In genomic region chr3:12070098-12070497, GRCh38 we compare ENCODE assay signal across 27 cellular contexts.
DNase-seq lines count a peak whose midpoint lies in the region; ATAC-seq, FAIRE-seq and TF ChIP-seq lines count a peak whose summit lies in the region.
"Had no signal": no experiment of that assay in that cellular context is flagged by ENCODE, and none has a peak within 500 bp of the region (broad histone marks: within the 10 kb centered on the region; RNA-seq: fewer than 3 reads in every experiment).

No MANE protein-coding gene starts in this region.

- peak overlapping the region in 1 of 3 experiments; percentile 31; a peak in 1 of 7 replicates for H3K27ac Mint-ChIP-seq in H9
- H3K27ac Mint-ChIP-seq in CD4-positive, alpha-beta memory T cell = peak overlapping the region in 1 of 7 donors; percentile 46
- H3K27ac Mint-ChIP-seq: B cell; CD4-positive, alpha-beta T cell had no signal

- H3K9me3 Mint-ChIP-seq in H9 = peaks cover 0 to 10% of the 10 kb centered on the region in 2 experiments; a peak in 3 of 5 replicates
- H3K9me3 Mint-ChIP-seq in CD4-positive, alpha-beta memory T cell = peaks cover 0 to 8% (median 2%) of the 10 kb centered on the region in 8 donors

- no peak overlapping the region for H4K91ac ChIP-seq in H9 (ENCODE audit: insufficient read length, low read depth, low read length)

- H3K9me2 ChIP-seq in SK-N-SH (no peaks in the 10 kb centered on the region), PC-9 (ENCODE audit: insufficient read depth) (no peaks in the 10 kb centered on the region)

- H2BK120ac ChIP-seq in H9 (ENCODE audit: low read depth, low read length, poor library complexity, severe bottlenecking) = no peak overlapping the region

- H3K36me3 Mint-ChIP-seq in H9 (ENCODE audit: insufficient read depth in 1 of 3, low read depth in 3 of 3) = peaks cover 9 to 11% (median 11%) of the 10 kb centered on the region in 3 experiments; a peak in 5 of 7 replicates
- no peaks in the 10 kb centered on the region for H3K36me3 Mint-ChIP-seq in CD4-positive, alpha-beta memory T cell
- H3K36me3 Mint-ChIP-seq: CD8-positive, alpha-beta memory T cell had no signal

- no peak overlapping the region for H3T11ph ChIP-seq in H9 (ENCODE audit: low read length)

- H3K27ac ChIP-seq in H9 (ENCODE audit: insufficient read length, low read depth, low read length) (no peak overlapping the region), kidney (ENCODE audit: low read depth in 2 of 2, low read length in 2 of 2) (no peak overlapping the region), osteoblast (ENCODE audit: low read depth, low read length) (no peak overlapping the region), SK-N-SH (ENCODE audit: low read depth in 2 of 2, low read length in 1 of 2) (no peak overlapping the region), PC-9 (no peak overlapping the region)
- H3K27ac ChIP-seq in CD4-positive, alpha-beta memory T cell (ENCODE audit: low read depth, low read length) = no peak overlapping the region
- H3K27ac ChIP-seq: BLaER1 treated with 17β-estradiol and CSF1 and Interleukin-3, amounts not matched to agents 10 nM and 100 nM; C4-2B had no signal

- H2AFZ ChIP-seq in H9 (ENCODE audit: low read length) = no peak overlapping the region
- no peak overlapping the region for H2AFZ ChIP-seq in osteoblast (ENCODE audit: low read length)
- no peak overlapping the region for H2AFZ ChIP-seq in SK-N-SH (ENCODE audit: low read depth)
- H2AFZ ChIP-seq in PC-9 = no peak overlapping the region

- H4K20me1 ChIP-seq in H9 (ENCODE audit: control insufficient read depth, insufficient read depth, insufficient read length) = no peaks in the 10 kb centered on the region
- no peaks in the 10 kb centered on the region for H4K20me1 ChIP-seq in osteoblast (ENCODE audit: insufficient read depth, low read length)
- no peaks in the 10 kb centered on the region for H4K20me1 ChIP-seq in SK-N-SH (ENCODE audit: insufficient read depth)
- H4K20me1 ChIP-seq in PC-9 (ENCODE audit: insufficient read depth) = no peaks in the 10 kb centered on the region
- H4K20me1 ChIP-seq: BLaER1 treated with 17β-estradiol and CSF1 and Interleukin-3, amounts not matched to agents 10 nM and 100 nM had no signal

- H2BK5ac ChIP-seq in H9 (ENCODE audit: insufficient read length, low read length) = no peak overlapping the region

- no peak overlapping the region for H2BK12ac ChIP-seq in H9 (ENCODE audit: insufficient read length, low read depth, low read length)

- no CpG with 5 or more reads among the region's 16 CpGs for WGBS in H9 (ENCODE audit: extremely low coverage, insufficient read length, low lambda C conversion rate)
- 70% methylated on average over 9 of the region's 16 CpGs for WGBS in SK-N-SH (ENCODE audit: low lambda C conversion rate)

- no peak for FAIRE-seq in kidney (lab: Jason Lieb, UNC)
- FAIRE-seq: A204.1, GM12878, GM12892, GM19239 had no signal

- TF ChIP-seq CTCF in H9 (conservative IDR thresholded peaks at IDR 0.05) (no peak), kidney (IDR thresholded peaks at IDR 0.05; ENCODE audit: borderline replicate concordance, extremely low read depth, insufficient read depth) (no peak), osteoblast (IDR thresholded peaks at IDR 0.05; ENCODE audit: extremely low read depth, low read depth, low read length) (no peak), SK-N-SH (IDR thresholded peaks at IDR 0.05) (no peak), PC-9 (conservative IDR thresholded peaks at IDR 0.05) (no peak)

- no peak overlapping the region for H3K18ac ChIP-seq in H9 (ENCODE audit: insufficient read length, low read depth, low read length)

- CTCF ChIA-PET in SK-N-SH (lab: Yijun Ruan, JAX) = no interaction called here
- CTCF ChIA-PET in CD4-positive, alpha-beta memory T cell (lab: Charles Lee; ENCODE audit: partially characterized antibody) = no interaction called here
- CTCF ChIA-PET in PC-9 (lab: Charles Lee) = no interaction called here

- no peak overlapping the region for H3K9ac ChIP-seq in H9 (ENCODE audit: extremely low read depth, insufficient read length, low read length)
- no peak overlapping the region for H3K9ac ChIP-seq in kidney (ENCODE audit: low read length in 2 of 2)
- H3K9ac ChIP-seq in SK-N-SH = no peak overlapping the region
- H3K9ac ChIP-seq: BLaER1 treated with 17β-estradiol and CSF1 and Interleukin-3, amounts not matched to agents 10 nM and 100 nM had no signal

- H3K56ac ChIP-seq in H9 (ENCODE audit: insufficient read length, low read depth, low read length) = no peak overlapping the region

- no peak for DNase-seq in H9
- peak; percentile 58 for DNase-seq in kidney
- peak; percentile 8 for DNase-seq in osteoblast (ENCODE audit: insufficient read length, low spot score, missing footprints)
- peak; percentile 76 for DNase-seq in posterior vena cava (ENCODE audit: low spot score)
- DNase-seq in SK-N-SH = no peak
- DNase-seq in CD4-positive, alpha-beta memory T cell = no peak
- DNase-seq in PC-9 = no peak
- DNase-seq: 8988T; AML-193; CD4-positive, alpha-beta T cell; CD8-positive, alpha-beta memory T cell; COR-L47; DMS 273 treated with DMSO at 0.1 percent for 48 hours; DMS153; DMS53; DMS79; DND-41; EL; GDM1 had no signal

- H3K14ac ChIP-seq in H9 (ENCODE audit: insufficient read depth, low read length) = no peak overlapping the region; the same call in 1 of the 2 replicates

- H3K4me2 ChIP-seq in H9 (ENCODE audit: insufficient read depth, insufficient read length, low read length) (no peak overlapping the region), osteoblast (ENCODE audit: insufficient read depth, low read length) (no peak overlapping the region), SK-N-SH (no peak overlapping the region), PC-9 (no peak overlapping the region)
- H3K4me2 ChIP-seq: BLaER1 treated with 17β-estradiol and CSF1 and Interleukin-3, amounts not matched to agents 10 nM and 100 nM had no signal

- ATAC-seq in GM18505 (IDR thresholded peaks at IDR 0.05; ENCODE audit: unreplicated experiment) = no peak
- ATAC-seq: GM12878 had no signal

- no peak overlapping the region for H2BK20ac ChIP-seq in H9 (ENCODE audit: low read depth, low read length, poor library complexity, severe bottlenecking)

- H3K36me3 ChIP-seq in kidney (ENCODE audit: control insufficient read depth in 1 of 2, insufficient read depth in 2 of 2, low read length in 2 of 2) (no peaks in the 10 kb centered on the region), osteoblast (ENCODE audit: insufficient read depth, low read length) (no peaks in the 10 kb centered on the region), SK-N-SH (replicated peaks in 1 of 2; ENCODE audit: control insufficient read depth in 1 of 2, insufficient read depth in 2 of 2, low read length in 1 of 2) (no peaks in the 10 kb centered on the region), PC-9 (ENCODE audit: low read depth) (no peaks in the 10 kb centered on the region)
- no peaks in the 10 kb centered on the region for H3K36me3 ChIP-seq in CD4-positive, alpha-beta memory T cell (ENCODE audit: insufficient read depth, low read length)
- H3K36me3 ChIP-seq: BLaER1 treated with 17β-estradiol and CSF1 and Interleukin-3, amounts not matched to agents 10 nM and 100 nM had no signal

- no peak for TF ChIP-seq POLR2A in GM18505 (IDR thresholded peaks at IDR 0.05; ENCODE audit: borderline replicate concordance, extremely low read depth, insufficient read depth, insufficient read length)

- no peak overlapping the region for H2AK5ac ChIP-seq in H9 (ENCODE audit: insufficient read length, low read length)

- POLR2A ChIA-PET in SK-N-SH (lab: Yijun Ruan, JAX) = no interaction called here
- POLR2A ChIA-PET in CD4-positive, alpha-beta memory T cell (lab: Charles Lee; ENCODE audit: partially characterized antibody) = no interaction called here
- POLR2A ChIA-PET in PC-9 (lab: Charles Lee; ENCODE audit: unreplicated experiment) = no interaction called here

- H3K4me1 Mint-ChIP-seq in H9 = peaks cover 6 to 10% of the 10 kb centered on the region in 2 experiments
- no peaks in the 10 kb centered on the region for H3K4me1 Mint-ChIP-seq in CD4-positive, alpha-beta memory T cell
- H3K4me1 Mint-ChIP-seq: B cell; CD8-positive, alpha-beta memory T cell had no signal

- no peaks in the 10 kb centered on the region for H3K79me1 ChIP-seq in H9 (ENCODE audit: insufficient read depth, low read depth, low read length, poor library complexity, severe bottlenecking)

- no peak overlapping the region for H3K4me3 Mint-ChIP-seq in H9
- no peak overlapping the region for H3K4me3 Mint-ChIP-seq in CD4-positive, alpha-beta memory T cell
- H3K4me3 Mint-ChIP-seq: B cell; CD4-positive, alpha-beta T cell; CD8-positive, alpha-beta memory T cell had no signal

- no TSS peak for BruUV-seq in PC-9 (replicated peaks; lab: Mats Ljungman, UMichigan)

- no peaks in the 10 kb centered on the region for H3K79me2 ChIP-seq in H9 (ENCODE audit: insufficient read depth, low read length)
- H3K79me2 ChIP-seq in osteoblast (ENCODE audit: insufficient read depth, low read length) = no peaks in the 10 kb centered on the region
- no peaks in the 10 kb centered on the region for H3K79me2 ChIP-seq in SK-N-SH (ENCODE audit: insufficient read depth)
- H3K79me2 ChIP-seq in PC-9 (ENCODE audit: low read depth) = no peaks in the 10 kb centered on the region

- H4K8ac ChIP-seq in H9 (replicated peaks; ENCODE audit: insufficient read length, low read depth, low read length) = no peak overlapping the region

- TF ChIP-seq RAD21 in SK-N-SH (IDR thresholded peaks at IDR 0.05; ENCODE audit: low read length) = no peak

- TF ChIP-seq EP300 in SK-N-SH (IDR thresholded peaks at IDR 0.05; ENCODE audit: borderline replicate concordance in 1 of 2, low read depth in 1 of 2, low read length in 1 of 2) = no peak

- H2BK15ac ChIP-seq in H9 (ENCODE audit: low read depth, low read length) = no peak overlapping the region

- H3F3A ChIP-seq in SK-N-SH (replicated peaks; ENCODE audit: insufficient read depth) = no peaks in the 10 kb centered on the region
- H3F3A ChIP-seq in PC-9 (ENCODE audit: insufficient read depth, low read depth) = no peaks in the 10 kb centered on the region

- no peaks in the 10 kb centered on the region for H3K23me2 ChIP-seq in H9 (ENCODE audit: insufficient read length, low read depth, low read length, poor library complexity, severe bottlenecking)

- H4K5ac ChIP-seq in H9 (ENCODE audit: insufficient read length, low read depth, low read length) = peak overlapping the region; percentile 41

- no peaks in the 10 kb centered on the region for H3K4me1 ChIP-seq in H9 (ENCODE audit: insufficient read depth, low read length)
- H3K4me1 ChIP-seq in kidney (ENCODE audit: control insufficient read depth in 1 of 2, insufficient read depth in 1 of 2, low read depth in 1 of 2, low read length in 2 of 2) = no peaks in the 10 kb centered on the region
- H3K4me1 ChIP-seq in osteoblast (ENCODE audit: insufficient read depth, low read length) = no peaks in the 10 kb centered on the region
- H3K4me1 ChIP-seq in SK-N-SH (ENCODE audit: control insufficient read depth in 1 of 2, insufficient read depth in 2 of 2, low read depth in 1 of 2, low read length in 1 of 2) = no peaks in the 10 kb centered on the region
- no peaks in the 10 kb centered on the region for H3K4me1 ChIP-seq in CD4-positive, alpha-beta memory T cell (ENCODE audit: insufficient read depth, low read length)
- no peaks in the 10 kb centered on the region for H3K4me1 ChIP-seq in PC-9 (replicated peaks; ENCODE audit: insufficient read depth)
- H3K4me1 ChIP-seq: BLaER1 treated with 17β-estradiol and CSF1 and Interleukin-3, amounts not matched to agents 10 nM and 100 nM had no signal

- no peak overlapping the region for H3K23ac ChIP-seq in H9 (ENCODE audit: insufficient read length, low read depth, low read length)

- H3K27me3 Mint-ChIP-seq in H9 (ENCODE audit: low read depth) = no peaks in the 10 kb centered on the region
- H3K27me3 Mint-ChIP-seq in CD4-positive, alpha-beta memory T cell = peaks cover 0 to 3% of the 10 kb centered on the region in 2 donors
- H3K27me3 Mint-ChIP-seq: B cell had no signal

- H3K4me3 ChIP-seq in kidney (ENCODE audit: low read length in 2 of 2) = no peak overlapping the region
- no peak overlapping the region for H3K4me3 ChIP-seq in osteoblast (ENCODE audit: insufficient read depth, low read length)
- no peak overlapping the region for H3K4me3 ChIP-seq in SK-N-SH (ENCODE audit: low read depth in 2 of 2, low read length in 1 of 2)
- H3K4me3 ChIP-seq in CD4-positive, alpha-beta memory T cell (ENCODE audit: low read length in 2 of 2) = no peak overlapping the region
- no peak overlapping the region for H3K4me3 ChIP-seq in PC-9
- H3K4me3 ChIP-seq: BLaER1 treated with 17β-estradiol and CSF1 and Interleukin-3, amounts not matched to agents 10 nM and 100 nM; GM12878 had no signal

- H3K9me3 ChIP-seq in H9 (ENCODE audit: control insufficient read depth, low read depth, low read length) (no peaks in the 10 kb centered on the region), kidney (ENCODE audit: control insufficient read depth in 1 of 2, low read length in 2 of 2) (no peaks in the 10 kb centered on the region), osteoblast (ENCODE audit: low read depth, low read length) (no peaks in the 10 kb centered on the region), SK-N-SH (no peaks in the 10 kb centered on the region), PC-9 (ENCODE audit: insufficient read depth, low read depth) (peaks cover 3% of the 10 kb centered on the region; the same call in 1 of the 2 replicates)
- no peaks in the 10 kb centered on the region for H3K9me3 ChIP-seq in CD4-positive, alpha-beta memory T cell (ENCODE audit: control insufficient read depth in 1 of 2, low read length in 2 of 2)

- H3K27me3 ChIP-seq in H9 (ENCODE audit: insufficient read depth, low read length) = no peaks in the 10 kb centered on the region
- no peaks in the 10 kb centered on the region for H3K27me3 ChIP-seq in osteoblast (ENCODE audit: insufficient read depth, low read length)
- H3K27me3 ChIP-seq in SK-N-SH (ENCODE audit: insufficient read depth) = no peaks in the 10 kb centered on the region
- H3K27me3 ChIP-seq in CD4-positive, alpha-beta memory T cell (ENCODE audit: insufficient read depth, low read length) = no peaks in the 10 kb centered on the region
- H3K27me3 ChIP-seq in PC-9 (ENCODE audit: insufficient read depth, low read depth) = peaks cover 76% of the 10 kb centered on the region
- H3K27me3 ChIP-seq: BLaER1 treated with 17β-estradiol and CSF1 and Interleukin-3, amounts not matched to agents 10 nM and 100 nM had no signal

- no peak overlapping the region for H3K4ac ChIP-seq in H9 (ENCODE audit: low read depth, low read length)

- intact Hi-C loops in kidney (cut with DNase I) = no loop called here
- intact Hi-C loops in posterior vena cava (cut with DNase I) = no loop called here
- intact Hi-C loops in CD4-positive, alpha-beta memory T cell (cut with micrococcal nuclease) = no loop called here
- intact Hi-C loops in PC-9 (cut with micrococcal nuclease; ENCODE audit: unreplicated experiment) = no loop called here

Comparison
In these comparisons a context has a peak if more than half of its experiments do, and no peak if none do; other contexts are left out.
1. DNase-seq: peak in kidney (single experiment), osteoblast (single experiment) and posterior vena cava (single experiment); none in H9 (single experiment), SK-N-SH (single experiment), CD4-positive, alpha-beta memory T cell (0 of 5) and PC-9 (0 of 2).